4 cellular contexts compared by ENCODE assay signal in genomic region chr1:15306352-15306751, GRCh38. TPM values are rescaled to one million over a fixed set of nuclear protein-coding genes. Genes with fewer than 3 reads are reported as not detected.
"Had no signal": no experiment of that assay in that cellular context is flagged by ENCODE, and none has a peak within 500 bp of the region (broad histone marks: within the 10 kb centered on the region; RNA-seq: fewer than 3 reads in every experiment).

No MANE protein-coding gene starts in this region.

RNA-seq across cellular contexts. Expression of gene FHAD1, which starts 59.3 kb away (rescaled TPM):
- total RNA-seq: left lobe of liver, left ventricle myocardium inferior, left ventricle myocardium superior, lung microvascular endothelial cell had no signal
